ENCODE assay signal across 25 cellular contexts in genomic region chr1:211492511-211493132, GRCh38. TPM values are rescaled to one million over a fixed set of nuclear protein-coding genes. Genes with fewer than 3 reads are reported as not detected.
DNase-seq lines count a peak whose midpoint lies in the region; ATAC-seq and TF ChIP-seq lines count a peak whose summit lies in the region.
"Had no signal": no experiment of that assay in that cellular context is flagged by ENCODE, and none has a peak within 500 bp of the region (broad histone marks: within the 10 kb centered on the region; RNA-seq: fewer than 3 reads in every experiment).

No MANE protein-coding gene starts in this region.

- intact Hi-C loops in body of pancreas (cut with DNase I), result no loop called here

- peak; percentile 34 for DNase-seq in activated effector memory CD4-positive, alpha-beta T cell treated with anti-CD3 and anti-CD28 coated beads, Interleukin-2, amount 50 U/mL, for 16 hours
- DNase-seq in activated effector memory CD4-positive, alpha-beta T cell treated with Interleukin-2 at 50 U/mL for 16 hours, result no peak
- DNase-seq in SKM-1 treated with dmso at 0.1 percent for 144 hours (lab: John Stamatoyannopoulos, UW; ENCODE audit: unreplicated experiment) (peak; percentile 75), glutamatergic neuron (no peak), body of pancreas (no peak), T1000 (lab: John Stamatoyannopoulos, UW) (no peak)
- DNase-seq: activated CD4-positive, alpha-beta memory T cell treated with anti-CD3 and anti-CD28 coated beads, Interleukin-2, amount 10 ng/mL, durations not matched to agents 7 days and 5 days; activated naive CD4-positive, alpha-beta T cell treated with anti-CD3 and anti-CD28 coated beads, Interleukin-2, amount 50 U/mL, for 16 hours; activated T-cell treated with anti-CD3 and anti-CD28 coated beads, Interleukin-2, amount 50 U/mL, for 24 hours; C1 segment of cervical spinal cord; EL; left ventricle myocardium superior; NCI-H2029 treated with DMSO at 0.1 percent for 48 hours; NCI-H510A; stimulated activated CD4-positive, alpha-beta T cell treated with anti-CD3 and anti-CD28 coated beads, Interleukin-1b, Interleukin-23, amount 100 ng/mL, for 48 hours; stimulated activated naive CD4-positive, alpha-beta T cell treated with Interleukin-2 at 50 U/mL for 16 hours had no signal

- peaks cover 24% of the 10 kb centered on the region for H3K4me1 Mint-ChIP-seq in glutamatergic neuron (ENCODE audit: low read depth, unreplicated experiment)

- TF ChIP-seq CTCF in glutamatergic neuron (IDR thresholded peaks at IDR 0.05; ENCODE audit: partially characterized antibody, unreplicated experiment), result no peak
- no peak for TF ChIP-seq CTCF in body of pancreas (IDR thresholded peaks at IDR 0.05)

- H3K36me3 Mint-ChIP-seq in glutamatergic neuron (ENCODE audit: unreplicated experiment), result no peaks in the 10 kb centered on the region
- H3K36me3 Mint-ChIP-seq: mesothelial cell of epicardium; natural killer cell treated with Interleukin-12 subunit alpha and Interleukin-12 subunit beta and Interleukin-15 and Interleukin-18, amount 100 ng/mL, for 72 hours had no signal

- TF ChIP-seq POLR2A in body of pancreas (IDR thresholded peaks at IDR 0.05), result no peak

- no peak overlapping the region for H3K4me3 ChIP-seq in body of pancreas
- H3K4me3 ChIP-seq: hepatocyte, SJSA1 had no signal

- ATAC-seq in body of pancreas (no peak), HG03432 (IDR thresholded peaks at IDR 0.05; ENCODE audit: unreplicated experiment) (no peak), GM18502 (IDR thresholded peaks at IDR 0.05; ENCODE audit: poor library complexity, unreplicated experiment) (no peak)
- ATAC-seq: left ventricle myocardium superior had no signal

- no peaks in the 10 kb centered on the region for H3K27me3 ChIP-seq in body of pancreas
- H3K27me3 ChIP-seq: hepatocyte, SJSA1 had no signal

- 72 to 75% methylated on average over 6 of the region's 6 CpGs for WGBS in body of pancreas, 2 donors

- peak overlapping the region; percentile 39 for H3K27ac Mint-ChIP-seq in glutamatergic neuron (ENCODE audit: unreplicated experiment)
- H3K27ac Mint-ChIP-seq: activated CD4-positive, alpha-beta memory T cell treated with anti-CD3 and anti-CD28 coated beads, Interleukin-2, amount 10 ng/mL, durations not matched to agents 7 days and 5 days; activated T-cell treated with anti-CD3 and anti-CD28 coated beads, Interleukin-2, amount 50 U/mL, for 24 hours; mesothelial cell of epicardium; natural killer cell treated with Interleukin-12 subunit alpha and Interleukin-12 subunit beta and Interleukin-15 and Interleukin-18, amount 100 ng/mL, for 72 hours; progenitor cell of endocrine pancreas had no signal

- H3K9me3 ChIP-seq in body of pancreas, result no peaks in the 10 kb centered on the region
- H3K9me3 ChIP-seq: SJSA1 had no signal

- no peak overlapping the region for H3K27ac ChIP-seq in body of pancreas
- H3K27ac ChIP-seq: hepatocyte, SJSA1 had no signal

- no peaks in the 10 kb centered on the region for H3K27me3 Mint-ChIP-seq in glutamatergic neuron (ENCODE audit: unreplicated experiment)
- H3K27me3 Mint-ChIP-seq: activated CD4-positive, alpha-beta memory T cell treated with anti-CD3 and anti-CD28 coated beads, Interleukin-2, amount 10 ng/mL, durations not matched to agents 7 days and 5 days; activated T-cell treated with anti-CD3 and anti-CD28 coated beads, Interleukin-2, amount 50 U/mL, for 24 hours had no signal

- H3K4me3 Mint-ChIP-seq in glutamatergic neuron (ENCODE audit: unreplicated experiment), result no peak overlapping the region
- H3K4me3 Mint-ChIP-seq: activated CD4-positive, alpha-beta memory T cell treated with anti-CD3 and anti-CD28 coated beads, Interleukin-2, amount 10 ng/mL, durations not matched to agents 7 days and 5 days; activated T-cell treated with anti-CD3 and anti-CD28 coated beads, Interleukin-2, amount 50 U/mL, for 24 hours; mesothelial cell of epicardium; natural killer cell treated with Interleukin-12 subunit alpha and Interleukin-12 subunit beta and Interleukin-15 and Interleukin-18, amount 100 ng/mL, for 72 hours had no signal

- H3K36me3 ChIP-seq in body of pancreas (replicated peaks in 1 of 2; ENCODE audit: insufficient read depth in 1 of 2, low read depth in 2 of 2), result no peaks in the 10 kb centered on the region
- H3K36me3 ChIP-seq: SJSA1 had no signal

- H3K9me3 Mint-ChIP-seq in glutamatergic neuron (ENCODE audit: unreplicated experiment), result peaks cover 3% of the 10 kb centered on the region
- H3K9me3 Mint-ChIP-seq: activated CD4-positive, alpha-beta memory T cell treated with anti-CD3 and anti-CD28 coated beads, Interleukin-2, amount 10 ng/mL, durations not matched to agents 7 days and 5 days; activated T-cell treated with anti-CD3 and anti-CD28 coated beads, Interleukin-2, amount 50 U/mL, for 24 hours; mesothelial cell of epicardium; natural killer cell treated with Interleukin-12 subunit alpha and Interleukin-12 subunit beta and Interleukin-15 and Interleukin-18, amount 100 ng/mL, for 72 hours had no signal

- H3K4me1 ChIP-seq in body of pancreas, result no peaks in the 10 kb centered on the region
- H3K4me1 ChIP-seq: SJSA1 had no signal

RNA-seq across cellular contexts. Expression of gene RD3, which starts 0.7 kb away (rescaled TPM):
- total RNA-seq in glutamatergic neuron (ENCODE audit: unreplicated experiment), result 0.44 TPM
- not detected for total RNA-seq in body of pancreas
- total RNA-seq: A172; activated CD4-positive, alpha-beta memory T cell treated with anti-CD3 and anti-CD28 coated beads, Interleukin-2, amount 10 ng/mL, durations not matched to agents 7 days and 5 days; hepatocyte; left ventricle myocardium superior; natural killer cell treated with Interleukin-12 subunit alpha and Interleukin-12 subunit beta and Interleukin-15 and Interleukin-18, amount 100 ng/mL, for 72 hours; progenitor cell of endocrine pancreas; SJSA1; T-helper 2 cell treated with Interferon-gamma antibody and Interleukin-4, amounts not matched to agents 100 ng/mL and 5 ng/mL, for 36 hours had no signal

Comparison
In these comparisons a context has a peak if more than half of its experiments do, and no peak if none do; other contexts are left out.
1. DNase-seq: peak in activated effector memory CD4-positive, alpha-beta T cell treated with anti-CD3 and anti-CD28 coated beads, Interleukin-2, amount 50 U/mL, for 16 hours (single experiment) and SKM-1 treated with dmso at 0.1 percent for 144 hours (single experiment); none in activated effector memory CD4-positive, alpha-beta T cell treated with Interleukin-2 at 50 U/mL for 16 hours (single experiment), glutamatergic neuron (single experiment), body of pancreas (0 of 4) and T1000 (single experiment).